In the genomic region with DNA sequence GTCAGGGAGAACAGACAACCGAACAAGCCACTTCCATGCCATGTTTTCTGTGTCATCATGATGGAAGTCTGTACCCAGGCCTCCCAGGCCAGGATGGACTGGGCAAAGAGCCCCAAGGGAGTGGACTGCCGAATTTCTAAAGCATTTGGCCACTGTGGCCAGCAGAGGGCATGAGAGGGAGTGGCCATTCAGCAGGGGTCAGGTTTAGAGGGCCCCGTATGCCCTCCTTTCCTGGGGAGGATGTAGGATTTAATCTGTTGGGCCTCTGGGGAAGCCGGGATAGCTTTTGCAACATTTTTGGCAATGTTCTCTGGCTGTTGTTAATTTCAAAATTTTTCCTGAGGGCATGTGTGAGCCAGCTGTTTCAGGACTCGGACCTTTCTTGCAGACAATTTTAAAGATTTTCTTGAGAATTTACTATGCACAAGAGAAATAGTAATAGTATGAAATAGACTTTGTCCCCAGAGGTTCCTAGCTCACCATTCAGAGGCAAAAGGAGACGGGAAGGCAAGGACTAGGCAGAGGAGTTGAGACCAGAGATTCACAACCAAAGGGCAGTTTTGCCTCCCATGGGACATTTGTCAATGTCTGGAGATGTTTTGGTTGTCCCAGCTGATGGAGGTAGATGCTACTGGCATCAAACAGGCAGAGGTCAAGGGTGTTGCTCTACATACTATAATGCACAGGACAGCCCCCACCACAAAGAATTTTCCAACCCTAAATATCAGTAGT, we compare ENCODE assay signal across 8 cellular contexts. TPM values are rescaled to one million over a fixed set of nuclear protein-coding genes. Genes with fewer than 3 reads are reported as not detected.
DNase-seq lines count a peak whose midpoint lies in the region; ATAC-seq and TF ChIP-seq lines count a peak whose summit lies in the region.

No MANE protein-coding gene starts in this region.

- H3K4me3 ChIP-seq in SK-N-MC (no peak overlapping the region), foreskin fibroblast (ENCODE audit: low read depth in 1 of 2, low read length in 2 of 2) (no peak overlapping the region), gastrocnemius medialis (peak overlapping the region; percentile 40 to 71 (median 56))

- no peak overlapping the region for H3K9ac ChIP-seq in SK-N-MC (ENCODE audit: insufficient read length)

- H3K36me3 ChIP-seq in SK-N-MC (ENCODE audit: insufficient read depth, low read length) (no peaks in the 10 kb centered on the region), gastrocnemius medialis (peaks cover 0 to 11% of the 10 kb centered on the region in 2 donors)

- peaks cover 59 to 82% of the 10 kb centered on the region in 2 donors for H3K4me1 ChIP-seq in gastrocnemius medialis

- in situ Hi-C loops in GM13976 (cut with MboI; ENCODE audit: low sequenced_read_pairs, unreplicated experiment), result no loop called here
- in situ Hi-C loops in gastrocnemius medialis (cut with MboI; ENCODE audit: low sequenced_read_pairs in 4 of 4), result no loop called here

- no peak for TF ChIP-seq CTCF in GM13976 (IDR thresholded peaks at IDR 0.05; ENCODE audit: borderline replicate concordance, control extremely low read depth, extremely low read depth, insufficient read depth, missing control alignments)
- TF ChIP-seq CTCF in foreskin fibroblast (IDR thresholded peaks at IDR 0.05; ENCODE audit: low read depth, low read length), result peak; percentile 63
- peak in 4 of 5 experiments; percentile 55 to 71 (median 58) for TF ChIP-seq CTCF in gastrocnemius medialis (IDR thresholded peaks at IDR 0.05 in 4 of 5, conservative IDR thresholded peaks at IDR 0.05 in 1 of 5)

- H3K27me3 ChIP-seq in gastrocnemius medialis, result no peaks in the 10 kb centered on the region

- ATAC-seq in gastrocnemius medialis (peak; percentile 4 to 12), HG02678 (IDR thresholded peaks at IDR 0.05; ENCODE audit: unreplicated experiment) (no peak)

- H3K9me3 ChIP-seq in SK-N-MC (ENCODE audit: low read depth, low read length) (0 out of 2 replicates have a peak, but pooled peaks cover 3% of the 10 kb centered on the region), gastrocnemius medialis (no peaks in the 10 kb centered on the region)

- H3K27ac ChIP-seq in SK-N-MC (peak overlapping the region; percentile 13), gastrocnemius medialis (peak overlapping the region; percentile 93 to 99 (median 97))

- DNase-seq in GM13976 (ENCODE audit: low spot score) (peak; percentile 37), SK-N-MC (ENCODE audit: low read depth, low spot score) (no peak), foreskin fibroblast (peak; percentile 31 to 80), gastrocnemius medialis (peak; percentile 64 to 85), NCI-H1436 (lab: John Stamatoyannopoulos, UW) (no peak), H4 (ENCODE audit: low spot score) (no peak), NCI-H1694 treated with DMSO at 0.1 percent for 48 hours (lab: John Stamatoyannopoulos, UW) (no peak)

- intact Hi-C loops in gastrocnemius medialis (cut with DNase I; ENCODE audit: low total_unique reads), result no loop called here

- TF ChIP-seq POLR2A in gastrocnemius medialis (IDR thresholded peaks at IDR 0.05), result peak in 1 of 2 donors; percentile 9

RNA-seq across cellular contexts. Expression of a gene that starts 18.0 kb away (rescaled TPM):
- total RNA-seq in gastrocnemius medialis, result 1,000 to 10,000 TPM in 1 of 4 donors, 100 to 1,000 TPM in 3; 595 to 1,103 (median 698) TPM
- total RNA-seq in H4 (2014; rRNA removed; shearing (Covaris generic)), result 1.6 and 2.2 TPM in 2 replicates

RNA-seq across cellular contexts. Expression of a gene that starts 37.0 kb away (rescaled TPM):
- total RNA-seq in gastrocnemius medialis, result 10 to 100 TPM; 38.7 to 45.3 (median 42.3) TPM
- total RNA-seq in H4 (2014; rRNA removed; shearing (Covaris generic)), result 57.7 and 58.0 TPM in 2 replicates

RNA-seq across cellular contexts. Expression of a gene that starts 41.1 kb away (rescaled TPM):
- 10 to 100 TPM in 3 of 4 donors, 1 to 10 TPM in 1; 8.7 to 22.5 (median 18.2) TPM for total RNA-seq in gastrocnemius medialis
- 18.1 and 19.5 TPM in 2 replicates for total RNA-seq in H4 (2014; rRNA removed; shearing (Covaris generic))

Comparison
In these comparisons a context has a peak if more than half of its experiments do, and no peak if none do; other contexts are left out.
1. DNase-seq: peak in GM13976 (single experiment), foreskin fibroblast (2 of 2) and gastrocnemius medialis (2 of 2); none in SK-N-MC (single experiment), NCI-H1436 (single experiment), H4 (single experiment) and NCI-H1694 treated with DMSO at 0.1 percent for 48 hours (single experiment).
2. H3K4me3 ChIP-seq: peak in gastrocnemius medialis (4 of 4); none in SK-N-MC (single experiment) and foreskin fibroblast (0 of 2).
3. RNA of a gene that starts 18.0 kb away (total RNA-seq): 595 to 1,103 TPM in gastrocnemius medialis; 1.6 to 2.2 TPM in H4; every median in the first group is over 100 times any median in the second.